10 cellular contexts compared by ENCODE assay signal in the genomic region with DNA sequence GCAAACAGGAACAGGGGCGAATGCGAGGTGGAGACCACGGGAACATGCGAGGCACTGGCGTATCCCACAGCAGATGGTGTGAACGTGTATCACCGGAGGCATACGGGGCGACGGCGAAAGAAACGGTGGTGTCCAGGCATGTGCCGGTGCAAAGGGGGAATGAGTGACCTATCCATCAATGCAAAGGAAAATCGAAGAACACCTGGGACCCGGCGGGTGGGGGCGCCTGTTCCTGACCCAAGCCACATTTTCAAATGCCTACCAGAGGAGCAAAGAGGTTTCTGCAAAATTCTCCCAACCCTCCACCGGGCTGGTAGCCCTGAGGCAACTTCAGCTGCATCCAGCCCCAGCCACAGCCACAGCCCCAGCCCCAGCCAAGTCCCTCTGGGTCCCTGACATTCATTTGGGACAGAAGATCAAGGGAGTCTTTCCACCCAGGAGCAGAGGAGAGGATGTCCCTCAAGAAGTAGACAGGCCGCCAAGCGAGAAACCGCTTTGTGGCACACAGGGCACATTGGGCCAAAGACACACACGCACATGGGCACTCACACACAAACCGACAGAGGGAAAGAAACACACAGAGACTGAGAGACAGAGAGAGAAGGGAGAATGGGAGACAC.
DNase-seq lines count a peak whose midpoint lies in the region; ATAC-seq, FAIRE-seq and TF ChIP-seq lines count a peak whose summit lies in the region.
"Had no signal": no experiment of that assay in that cellular context is flagged by ENCODE, and none has a peak within 500 bp of the region (broad histone marks: within the 10 kb centered on the region; RNA-seq: fewer than 3 reads in every experiment).

No MANE protein-coding gene starts in this region.

- H3K4me3 ChIP-seq in A549: peak overlapping the region; percentile 43; the same call in 1 of the 3 replicates
- H3K4me3 ChIP-seq in colonic mucosa: no peak overlapping the region
- H3K4me3 ChIP-seq: hepatocyte had no signal

- peaks cover 19% of the 10 kb centered on the region for H3K27me3 ChIP-seq in colonic mucosa

- H3K4me1 ChIP-seq in A549: peaks cover 17% of the 10 kb centered on the region; the same call in 2 of the 3 replicates
- peaks cover 4% of the 10 kb centered on the region for H3K4me1 ChIP-seq in colonic mucosa

- ATAC-seq in A549: no peak
- ATAC-seq in activated T-helper 17 cell treated with anti-CD3 and anti-CD28 coated beads, Interleukin-2, amount 50 U/mL, for 72 hours (replicated peaks): no peak
- no peak for ATAC-seq in naive B cell (ENCODE audit: low read depth in 2 of 2)

- POLR2A ChIA-PET in A549 (lab: Yijun Ruan, JAX): no interaction called here

- TF ChIP-seq POLR2A in A549 (IDR thresholded peaks at IDR 0.05; ENCODE audit: low read length): no peak

- no peak for TF ChIP-seq RAD21 in A549 (conservative IDR thresholded peaks at IDR 0.05 in 1 of 2, IDR thresholded peaks at IDR 0.05 in 1 of 2)

- H3K36me3 Mint-ChIP-seq in Calu3 (ENCODE audit: insufficient read depth, unreplicated experiment) (peaks cover 23% of the 10 kb centered on the region), naive B cell (peaks cover 0 to 41% of the 10 kb centered on the region in 2 donors)
- H3K36me3 Mint-ChIP-seq in activated T-helper 17 cell treated with anti-CD3 and anti-CD28 coated beads, Interleukin-2, amount 50 U/mL, for 72 hours (ENCODE audit: low read depth): no peaks in the 10 kb centered on the region

- H3K4me3 Mint-ChIP-seq in Calu3 (ENCODE audit: low read depth, unreplicated experiment) (peak overlapping the region; percentile 59), naive B cell (peak overlapping the region in 7 of 8 donors; percentile 0 to 89 (median 78))
- peak overlapping the region; percentile 74 for H3K4me3 Mint-ChIP-seq in activated T-helper 17 cell treated with anti-CD3 and anti-CD28 coated beads, Interleukin-2, amount 50 U/mL, for 72 hours

- no peak overlapping the region for H3K9ac ChIP-seq in colonic mucosa (ENCODE audit: low read depth in 2 of 2, low read length in 2 of 2)

- intact Hi-C loops in Calu3 (cut with micrococcal nuclease; ENCODE audit: unreplicated experiment) (no loop called here), colonic mucosa (cut with DNase I) (no loop called here)

- peak overlapping the region; percentile 47 for H3K27ac Mint-ChIP-seq in Calu3 (ENCODE audit: unreplicated experiment)
- H3K27ac Mint-ChIP-seq in activated T-helper 17 cell treated with anti-CD3 and anti-CD28 coated beads, Interleukin-2, amount 50 U/mL, for 72 hours: no peak overlapping the region
- H3K27ac Mint-ChIP-seq in naive B cell: peak overlapping the region in 1 of 6 donors; percentile 74

- no TSS peak for BruUV-seq in Calu3 (replicated peaks; lab: Mats Ljungman, UMichigan)

- 74% methylated on average over 23 of the region's 23 CpGs for WGBS in A549 (ENCODE audit: missing lambda C conversion rate)

- H3K27me3 Mint-ChIP-seq in Calu3 (ENCODE audit: unreplicated experiment) (peaks cover 56% of the 10 kb centered on the region), naive B cell (peaks cover 55 to 100% (median 89%) of the 10 kb centered on the region in 3 donors)
- H3K27me3 Mint-ChIP-seq in activated T-helper 17 cell treated with anti-CD3 and anti-CD28 coated beads, Interleukin-2, amount 50 U/mL, for 72 hours: peaks cover 54% of the 10 kb centered on the region

- no peaks in the 10 kb centered on the region for H3K36me3 ChIP-seq in colonic mucosa

- H3K4me1 Mint-ChIP-seq in Calu3 (ENCODE audit: low read depth, unreplicated experiment) (peaks cover 24% of the 10 kb centered on the region), naive B cell (peaks cover 48 to 79% (median 57%) of the 10 kb centered on the region in 3 donors)
- H3K4me1 Mint-ChIP-seq in activated T-helper 17 cell treated with anti-CD3 and anti-CD28 coated beads, Interleukin-2, amount 50 U/mL, for 72 hours: peaks cover 21% of the 10 kb centered on the region

- TF ChIP-seq CTCF in A549 (IDR thresholded peaks at IDR 0.05): no peak
- TF ChIP-seq CTCF in Calu3 (IDR thresholded peaks at IDR 0.05; ENCODE audit: unreplicated experiment): no peak
- TF ChIP-seq CTCF in colonic mucosa (IDR thresholded peaks at IDR 0.05): no peak

- no peak overlapping the region for H3K27ac ChIP-seq in A549
- no peak overlapping the region for H3K27ac ChIP-seq in caudate nucleus (ENCODE audit: low read depth, low read length)
- H3K27ac ChIP-seq in colonic mucosa: no peak overlapping the region
- H3K27ac ChIP-seq: hepatocyte had no signal

- peaks cover 4% of the 10 kb centered on the region for H3K9me3 Mint-ChIP-seq in Calu3 (ENCODE audit: low read depth, unreplicated experiment)
- no peaks in the 10 kb centered on the region for H3K9me3 Mint-ChIP-seq in activated T-helper 17 cell treated with anti-CD3 and anti-CD28 coated beads, Interleukin-2, amount 50 U/mL, for 72 hours
- peaks cover 0 to 16% (median 1%) of the 10 kb centered on the region in 7 donors for H3K9me3 Mint-ChIP-seq in naive B cell

- no peak for FAIRE-seq in A549 (lab: Jason Lieb, UNC)

- no peak for DNase-seq in A549 (ENCODE audit: low read depth in 1 of 2, low spot score in 1 of 2)
- DNase-seq in Calu3: no peak
- DNase-seq in naive B cell: no peak
- no peak for DNase-seq in caudate nucleus (lab: John Stamatoyannopoulos, UW)
- DNase-seq in colonic mucosa: no peak
- no peak for DNase-seq in GF-D8 (lab: John Stamatoyannopoulos, UW)
- no peak for DNase-seq in SHP77 (lab: John Stamatoyannopoulos, UW)
- DNase-seq: activated effector memory CD4-positive, alpha-beta T cell treated with Interleukin-2 at 50 U/mL for 16 hours had no signal

- CTCF ChIA-PET in A549 (lab: Yijun Ruan, JAX): interaction anchor here (1.0 kb wide), 1 partner anchor 867 kb away, joined by 4 read pairs; no protein-coding TSS in a partner anchor
- CTCF ChIA-PET in Calu3 (lab: Charles Lee): no interaction called here

- no peak for TF ChIP-seq EP300 in A549 (IDR thresholded peaks at IDR 0.05)

- peak overlapping the region; percentile 84 for H3K4me2 ChIP-seq in A549

- H3K9me3 ChIP-seq in A549 (peaks cover 52% of the 10 kb centered on the region), colonic mucosa (no peaks in the 10 kb centered on the region)

TF ChIP-seq in A549, 52 proteins besides CTCF, POLR2A, EP300 and RAD21:
- TF ChIP-seq KDM1A (IDR thresholded peaks at IDR 0.05; ENCODE audit: low read depth) (no peak), HOXA7 (CRISPR knock-in tag; IDR thresholded peaks at IDR 0.05) (no peak), ZSCAN20 (CRISPR knock-in tag; IDR thresholded peaks at IDR 0.05) (no peak), CBX8 (IDR thresholded peaks at IDR 0.05) (no peak), EHF (CRISPR knock-in tag; IDR thresholded peaks at IDR 0.05) (no peak)
- TF ChIP-seq, protein P1, sequence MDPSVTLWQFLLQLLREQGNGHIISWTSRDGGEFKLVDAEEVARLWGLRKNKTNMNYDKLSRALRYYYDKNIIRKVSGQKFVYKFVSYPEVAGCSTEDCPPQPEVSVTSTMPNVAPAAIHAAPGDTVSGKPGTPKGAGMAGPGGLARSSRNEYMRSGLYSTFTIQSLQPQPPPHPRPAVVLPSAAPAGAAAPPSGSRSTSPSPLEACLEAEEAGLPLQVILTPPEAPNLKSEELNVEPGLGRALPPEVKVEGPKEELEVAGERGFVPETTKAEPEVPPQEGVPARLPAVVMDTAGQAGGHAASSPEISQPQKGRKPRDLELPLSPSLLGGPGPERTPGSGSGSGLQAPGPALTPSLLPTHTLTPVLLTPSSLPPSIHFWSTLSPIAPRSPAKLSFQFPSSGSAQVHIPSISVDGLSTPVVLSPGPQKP (IDR thresholded peaks at IDR 0.05; ENCODE audit: low read depth, low read length): no peak
